Comparison of ENCODE assay signal across 13 cellular contexts in the genomic region with DNA sequence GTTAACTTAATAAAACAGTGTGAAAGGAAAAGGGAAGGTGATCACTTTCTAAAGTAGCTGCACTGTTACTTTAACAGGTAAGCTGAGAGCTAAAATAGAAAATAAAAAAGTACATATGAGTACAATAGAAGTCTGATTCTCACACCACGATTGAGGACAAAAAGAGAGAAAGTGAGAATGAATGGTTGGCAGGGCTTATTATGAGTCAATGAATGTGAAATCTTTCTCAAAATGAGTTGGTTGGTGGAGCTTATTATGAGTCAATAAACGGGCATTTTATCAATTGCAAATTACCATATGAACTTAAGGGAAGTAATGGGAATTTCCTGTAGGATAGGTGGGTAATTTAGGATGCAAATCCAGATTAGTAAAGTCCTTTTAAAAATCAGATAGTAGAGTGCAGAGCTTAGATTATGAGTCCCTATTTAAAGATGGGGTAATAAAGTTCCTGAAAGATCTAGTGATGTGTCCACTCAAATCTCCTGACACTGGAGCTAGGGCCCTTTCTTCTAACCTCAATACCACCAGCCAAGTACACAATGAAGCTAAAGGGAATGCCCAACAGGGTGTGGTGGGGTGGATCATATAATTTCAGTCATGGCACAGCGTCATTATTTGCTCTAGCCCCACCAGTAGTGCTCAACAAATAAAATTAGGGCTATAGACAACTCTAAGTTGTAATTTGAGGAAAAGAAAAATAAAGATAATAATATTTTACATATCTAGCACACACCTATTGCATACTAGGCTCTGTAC. TPM values are rescaled to one million over a fixed set of nuclear protein-coding genes. Genes with fewer than 3 reads are reported as not detected.
DNase-seq lines count a peak whose midpoint lies in the region; ATAC-seq and TF ChIP-seq lines count a peak whose summit lies in the region.
"Had no signal": no experiment of that assay in that cellular context is flagged by ENCODE, and none has a peak within 500 bp of the region (broad histone marks: within the 10 kb centered on the region; RNA-seq: fewer than 3 reads in every experiment).

No MANE protein-coding gene starts in this region.

- intact Hi-C loops in MCF 10A (cut with micrococcal nuclease): no loop called here
- intact Hi-C loops in breast epithelium (cut with DNase I; ENCODE audit: low total_unique reads): no loop called here

- no peaks in the 10 kb centered on the region for H3K36me3 ChIP-seq in breast epithelium
- H3K36me3 ChIP-seq in WERI-Rb-1: no peaks in the 10 kb centered on the region
- H3K36me3 ChIP-seq: stomach had no signal

- H3K27me3 ChIP-seq in breast epithelium (no peaks in the 10 kb centered on the region), WERI-Rb-1 (ENCODE audit: insufficient read depth, low read depth, severe bottlenecking) (no peaks in the 10 kb centered on the region)
- H3K27me3 ChIP-seq: stomach had no signal

- H3K9me3 Mint-ChIP-seq in MCF 10A (ENCODE audit: unreplicated experiment): peaks cover 48% of the 10 kb centered on the region

- no peak overlapping the region for H3K27ac Mint-ChIP-seq in MCF 10A (ENCODE audit: low read depth, unreplicated experiment)
- H3K27ac Mint-ChIP-seq: activated CD4-positive, alpha-beta memory T cell treated with anti-CD3 and anti-CD28 coated beads for 36 hours had no signal

- TF ChIP-seq POLR2A in breast epithelium (IDR thresholded peaks at IDR 0.05): no peak

- H3K4me3 Mint-ChIP-seq in MCF 10A (ENCODE audit: unreplicated experiment): no peak overlapping the region
- H3K4me3 Mint-ChIP-seq: activated CD4-positive, alpha-beta memory T cell treated with anti-CD3 and anti-CD28 coated beads for 36 hours had no signal

- TF ChIP-seq CTCF in MCF 10A (IDR thresholded peaks at IDR 0.05; ENCODE audit: unreplicated experiment) (no peak), breast epithelium (IDR thresholded peaks at IDR 0.05) (no peak), WERI-Rb-1 (IDR thresholded peaks at IDR 0.05; ENCODE audit: low read depth, low read length) (no peak)

- H3K4me1 ChIP-seq in breast epithelium: no peaks in the 10 kb centered on the region
- H3K4me1 ChIP-seq: stomach had no signal

- ATAC-seq in HG02852 (IDR thresholded peaks at IDR 0.05; ENCODE audit: unreplicated experiment): peak; percentile 86

- no peaks in the 10 kb centered on the region for H3K27me3 Mint-ChIP-seq in MCF 10A (ENCODE audit: insufficient read depth, unreplicated experiment)

- H3K9me3 ChIP-seq in breast epithelium (no peaks in the 10 kb centered on the region), WERI-Rb-1 (ENCODE audit: severe bottlenecking) (no peaks in the 10 kb centered on the region)
- H3K9me3 ChIP-seq: stomach had no signal

- H3K27ac ChIP-seq in breast epithelium (no peak overlapping the region), WERI-Rb-1 (no peak overlapping the region)
- H3K27ac ChIP-seq: skin epidermis, stomach had no signal

- no TSS peak for BruUV-seq in MCF 10A (replicated peaks; lab: Mats Ljungman, UMichigan)

- H3K36me3 Mint-ChIP-seq in MCF 10A (ENCODE audit: insufficient read depth, unreplicated experiment): peaks cover 6% of the 10 kb centered on the region
- H3K36me3 Mint-ChIP-seq: activated CD4-positive, alpha-beta memory T cell treated with anti-CD3 and anti-CD28 coated beads for 36 hours had no signal

- H3K4me1 Mint-ChIP-seq in MCF 10A (ENCODE audit: insufficient read depth, unreplicated experiment): no peaks in the 10 kb centered on the region

- POLR2A ChIA-PET in MCF 10A (lab: Yijun Ruan, JAX): interaction anchor here (0.6 kb wide), 1 partner anchor 36 kb away, joined by 3 read pairs; no protein-coding TSS in a partner anchor

- CTCF ChIA-PET in MCF 10A (lab: Yijun Ruan, JAX): no interaction called here

- peak; percentile 56 for DNase-seq in MCF 10A (ENCODE audit: unreplicated experiment)
- no peak for DNase-seq in breast epithelium (ENCODE audit: low spot score in 2 of 2)
- peak; percentile 65 for DNase-seq in HT1080 (ENCODE audit: low read depth)
- DNase-seq in stromal cell of bone marrow (ENCODE audit: low read depth): peak; percentile 36
- no peak for DNase-seq in WERI-Rb-1
- no peak for DNase-seq in NCI-H774 (lab: John Stamatoyannopoulos, UW)
- DNase-seq in GDM1 (lab: John Stamatoyannopoulos, UW): no peak
- DNase-seq: activated CD4-positive, alpha-beta memory T cell treated with anti-CD3 and anti-CD28 coated beads for 36 hours; foreskin melanocyte; NCI-H187; stomach had no signal

- no peak overlapping the region for H3K4me3 ChIP-seq in breast epithelium
- no peak overlapping the region for H3K4me3 ChIP-seq in WERI-Rb-1 (ENCODE audit: low read depth, low read length)
- H3K4me3 ChIP-seq: skin epidermis, stomach had no signal

RNA-seq across cellular contexts. Expression of gene TLR4, which starts 21.1 kb away (rescaled TPM):
- total RNA-seq in MCF 10A (2022): not detected in 2 replicates
- total RNA-seq in breast epithelium: 10 to 100 TPM; 23.0 to 71.2 (median 31.1) TPM
- total RNA-seq in HT1080 (2014; rRNA removed; shearing (Covaris generic)): 15.5 and 16.4 TPM in 2 replicates
- polyA plus RNA-seq in HT1080 (2015; cell fraction: cytosol; rRNA removed): 11.7 and 12.9 TPM in 2 replicates
- polyA plus RNA-seq in HT1080 (2015; cell fraction: nucleus; rRNA removed): 13.9 and 15.7 TPM in 2 replicates
- total RNA-seq: activated CD4-positive, alpha-beta memory T cell treated with anti-CD3 and anti-CD28 coated beads for 36 hours had no signal

Comparison
In these comparisons a context has a peak if more than half of its experiments do, and no peak if none do; other contexts are left out.
1. DNase-seq: peak in MCF 10A (single experiment), HT1080 (single experiment) and stromal cell of bone marrow (single experiment); none in breast epithelium (0 of 2), WERI-Rb-1 (single experiment), NCI-H774 (single experiment) and GDM1 (single experiment).
2. RNA of gene TLR4, which starts 21.1 kb away (total RNA-seq): 23.0 to 71.2 TPM in breast epithelium and 15.5 to 16.4 TPM in HT1080; not detected in MCF 10A; every median in the first group is over 10 times any median in the second.